ENCODE assay signal across 8 cellular contexts in the genomic region with DNA sequence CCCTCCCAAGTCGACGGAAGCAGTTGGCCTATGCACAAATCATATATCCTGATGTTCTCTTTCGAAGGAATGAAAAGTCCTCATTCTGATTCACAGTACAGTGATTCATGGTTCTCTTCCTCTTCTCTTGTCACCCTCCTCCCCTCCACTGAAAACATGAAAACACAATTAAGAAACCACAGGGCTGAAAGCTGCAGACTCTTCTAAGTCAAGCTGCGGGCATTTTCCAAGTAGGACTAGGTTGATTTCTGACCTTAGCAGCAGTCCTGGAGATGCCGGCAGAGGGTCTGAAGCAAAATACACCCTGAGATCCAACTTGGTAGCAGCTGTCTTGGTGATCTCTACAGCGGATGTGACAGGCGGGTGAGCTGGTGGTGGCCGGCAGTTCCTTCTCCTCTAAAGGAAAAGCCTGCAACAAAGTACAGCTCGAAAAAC. TPM values are rescaled to one million over a fixed set of nuclear protein-coding genes. Genes with fewer than 3 reads are reported as not detected.
DNase-seq lines count a peak whose midpoint lies in the region; ATAC-seq and TF ChIP-seq lines count a peak whose summit lies in the region.

No MANE protein-coding gene starts in this region.

- no peak for TF ChIP-seq EP300 in upper lobe of left lung (IDR thresholded peaks at IDR 0.05)

- H3K27me3 ChIP-seq in upper lobe of left lung = no peaks in the 10 kb centered on the region

- no peak for TF ChIP-seq CTCF in GM12865 (IDR thresholded peaks at IDR 0.05; ENCODE audit: insufficient read depth, low read depth, low read length, missing control alignments)
- no peak for TF ChIP-seq CTCF in upper lobe of left lung (IDR thresholded peaks at IDR 0.05)

- WGBS in upper lobe of left lung, 2 donors = 48 to 57% methylated on average over 5 to 9 of the region's 9 CpGs

- no peak overlapping the region for H3K4me3 ChIP-seq in GM12865 (ENCODE audit: low read depth, low read length)
- H3K4me3 ChIP-seq in upper lobe of left lung = peak overlapping the region in 2 of 4 donors; percentile 6 to 23

- H3K9me3 ChIP-seq in upper lobe of left lung = no peaks in the 10 kb centered on the region

- peak; percentile 52 for DNase-seq in GM12865 (ENCODE audit: low read depth)
- DNase-seq in UCSD-AML1 (lab: John Stamatoyannopoulos, UW; ENCODE audit: unreplicated experiment) = peak; percentile 14
- DNase-seq in hippocampal formation (lab: John Stamatoyannopoulos, UW) = peak; percentile 36 to 50
- peak in 1 of 2 donors; percentile 40 for DNase-seq in upper lobe of left lung
- DNase-seq in activated gamma-delta T cell (lab: John Stamatoyannopoulos, UW) = no peak
- DNase-seq in NK-92 (lab: John Stamatoyannopoulos, UW; ENCODE audit: unreplicated experiment) = no peak
- no peak for DNase-seq in activated CD8-positive, alpha-beta memory T cell treated with anti-CD3 and anti-CD28 coated beads, Interleukin-2, amount 50 U/mL, for 48 hours

- H3K27ac ChIP-seq in upper lobe of left lung = peak overlapping the region; percentile 77 to 85 (median 80)

- H3K4me1 ChIP-seq in upper lobe of left lung = peaks cover 12 to 28% (median 21%) of the 10 kb centered on the region in 4 donors

- H3K36me3 ChIP-seq in upper lobe of left lung = no peaks in the 10 kb centered on the region

- ATAC-seq in HG02885 (IDR thresholded peaks at IDR 0.05; ENCODE audit: poor library complexity, unreplicated experiment) (peak; percentile 43), upper lobe of left lung (ENCODE audit: low FRiP score in 2 of 2) (peak; percentile 57 to 74)

- TF ChIP-seq POLR2A in upper lobe of left lung (IDR thresholded peaks at IDR 0.05) = peak in 1 of 4 donors; percentile 5

RNA-seq across cellular contexts. Expression of gene TMCC3, which starts 6.2 kb away (rescaled TPM):
- 10 to 100 TPM in 4 of 6 donors, 1 to 10 TPM in 2; 5.4 to 17.4 (median 12.7) TPM for total RNA-seq in upper lobe of left lung

Comparison
In these comparisons a context has a peak if more than half of its experiments do, and no peak if none do; other contexts are left out.
1. DNase-seq: peak in GM12865 (single experiment), UCSD-AML1 (single experiment) and hippocampal formation (2 of 2); none in activated gamma-delta T cell (single experiment), NK-92 (single experiment) and activated CD8-positive, alpha-beta memory T cell treated with anti-CD3 and anti-CD28 coated beads, Interleukin-2, amount 50 U/mL, for 48 hours (single experiment).